ENCODE assay signal across 8 cellular contexts in the genomic region with DNA sequence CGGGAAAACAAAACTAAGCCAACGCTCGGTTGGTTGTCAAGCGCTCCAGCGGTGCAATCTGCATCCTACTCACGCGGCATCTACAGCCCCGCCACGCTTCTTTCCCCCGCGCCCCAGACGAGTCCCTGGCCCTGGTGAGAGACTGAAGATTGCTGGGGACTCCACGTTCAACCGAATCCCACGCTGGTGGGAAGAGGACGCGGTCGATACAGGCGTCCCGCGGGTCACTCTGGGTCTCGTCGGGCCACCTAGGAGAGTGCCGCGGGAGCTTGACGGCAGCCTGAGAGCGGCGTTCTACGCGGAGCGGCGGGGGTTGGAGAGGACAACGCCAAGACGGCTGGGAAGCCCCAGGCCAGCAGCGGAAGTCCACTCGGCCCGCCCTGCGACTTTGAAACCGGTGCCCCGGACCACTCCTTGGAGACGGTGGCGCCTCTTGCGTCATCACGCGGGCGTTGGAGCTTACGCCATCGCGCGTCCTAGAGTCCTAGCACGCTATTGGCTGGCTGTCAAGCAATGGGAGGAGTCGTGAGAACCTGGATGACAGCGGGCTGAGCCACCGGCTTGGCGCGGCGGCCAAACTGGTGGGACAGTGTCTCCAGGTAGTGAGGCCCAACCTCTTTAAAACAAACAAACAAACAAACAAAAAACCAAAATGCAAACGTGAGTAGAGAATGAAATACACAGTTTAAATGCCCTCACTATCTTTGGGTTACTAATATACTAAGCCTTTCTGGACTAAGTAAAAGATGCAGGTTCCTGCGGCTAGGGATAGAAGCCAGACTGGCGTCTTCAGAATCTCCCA. TPM values are rescaled to one million over a fixed set of nuclear protein-coding genes. Genes with fewer than 3 reads are reported as not detected.
DNase-seq lines count a peak whose midpoint lies in the region; ATAC-seq and TF ChIP-seq lines count a peak whose summit lies in the region.

A gene (minus strand): TSS at position 367 of the 802 bp plus-strand sequence. CDS start 436 bp downstream, outside the sequence.

- H3K27me3 ChIP-seq in right cardiac atrium (ENCODE audit: control insufficient read depth, insufficient read depth) (no peaks in the 10 kb centered on the region), vagina (no peaks in the 10 kb centered on the region)

- peak within 1 kb of the TSS; percentile 87 for H3K27ac ChIP-seq in right cardiac atrium (ENCODE audit: low read length)
- H3K27ac ChIP-seq in vagina = peak within 1 kb of the TSS; percentile 97

- peak; percentile 56 for DNase-seq in NCI-H187 treated with DMSO at 0.1 percent for 48 hours (lab: John Stamatoyannopoulos, UW)
- DNase-seq in anterior cingulate cortex (lab: John Stamatoyannopoulos, UW) = peak; percentile 53 to 99 (median 94)
- peak; percentile 99 to 100 (median 100) for DNase-seq in right cardiac atrium
- DNase-seq in pulmonary artery endothelial cell (ENCODE audit: low read depth, low spot score) = peak; percentile 96
- peak; percentile 98 to 99 for DNase-seq in vagina (ENCODE audit: extremely low spot score in 2 of 2)

- peak in 1 of 2 donors; percentile 80 for TF ChIP-seq POLR2A in vagina (IDR thresholded peaks at IDR 0.05)

- intact Hi-C loops in T-helper 2 cell treated with Interferon-gamma antibody and Interleukin-4, amounts not matched to agents 100 ng/mL and 5 ng/mL, for 36 hours (cut with micrococcal nuclease) = loop anchor here (1.0 to 10.0 kb wide), 6 partner anchors 231 to 1309 kb away; a partner anchor contains a TSS
- intact Hi-C loops in right cardiac atrium (cut with DNase I) (no loop called here), vagina (cut with DNase I) (no loop called here)

- H3K4me1 ChIP-seq in right cardiac atrium (ENCODE audit: control insufficient read depth, insufficient read depth, low read length) = peaks cover 3% of the 10 kb centered on the region
- H3K4me1 ChIP-seq in vagina = peaks cover 28% of the 10 kb centered on the region

- WGBS in right cardiac atrium = under 1% methylated on average over 60 of the region's 60 CpGs

- no peak for TF ChIP-seq CTCF in vagina (IDR thresholded peaks at IDR 0.05)

- no peaks in the 10 kb centered on the region for H3K36me3 ChIP-seq in vagina

- H3K4me3 ChIP-seq in right cardiac atrium (ENCODE audit: low read length) = peak within 1 kb of the TSS; percentile 65
- H3K4me3 ChIP-seq in vagina = peak within 1 kb of the TSS; percentile 75 to 91

- H3K9me3 ChIP-seq in right cardiac atrium (ENCODE audit: control insufficient read depth, low read length) (no peaks in the 10 kb centered on the region), vagina (no peaks in the 10 kb centered on the region)

- ATAC-seq in GM18499 (IDR thresholded peaks at IDR 0.05; ENCODE audit: insufficient read depth, unreplicated experiment) (peak; percentile 84), HG02943 (IDR thresholded peaks at IDR 0.05; ENCODE audit: low read depth, unreplicated experiment) (peak; percentile 97), right cardiac atrium (peak; percentile 100)

RNA-seq across cellular contexts. Expression of the gene that starts here (rescaled TPM):
- 28.3 and 29.0 TPM in 2 replicates for total RNA-seq in T-helper 2 cell treated with Interferon-gamma antibody and Interleukin-4, amounts not matched to agents 100 ng/mL and 5 ng/mL, for 36 hours
- total RNA-seq in right cardiac atrium = 10 to 100 TPM; 14.8 to 19.2 (median 16.9) TPM
- polyA plus RNA-seq in right cardiac atrium = 5.5 TPM
- total RNA-seq in pulmonary artery endothelial cell = 12.0 and 16.2 TPM in 2 replicates
- 18.9 TPM for total RNA-seq in vagina

Comparison
In these comparisons a context has a peak if more than half of its experiments do, and no peak if none do; other contexts are left out.
1. Peak in every context shown above with its lines: DNase-seq, ATAC-seq, H3K4me3 ChIP-seq and H3K27ac ChIP-seq.